ENCODE assay signal across 1 cellular context in genomic region chr16:89572042-89572441, GRCh38.
TF ChIP-seq lines count a peak whose summit lies in the region.

No MANE protein-coding gene starts in this region.

TF ChIP-seq in HepG2, 621 proteins besides CTCF, POLR2A, EP300 and RAD21:
- TF ChIP-seq WIZ (CRISPR knock-in tag; IDR thresholded peaks at IDR 0.05) = no peak
- no peak for TF ChIP-seq ZBTB26 (CRISPR knock-in tag; IDR thresholded peaks at IDR 0.05; ENCODE audit: borderline replicate concordance)
- no peak for TF ChIP-seq ZNF546 (CRISPR knock-in tag; conservative IDR thresholded peaks at IDR 0.05)
- no peak for TF ChIP-seq ZNF780A (CRISPR knock-in tag; IDR thresholded peaks at IDR 0.05)
- 0 out of 2 replicates have a peak, but pooled peaks have one; percentile 69 for TF ChIP-seq ZNF550 (CRISPR knock-in tag; IDR thresholded peaks at IDR 0.05; ENCODE audit: borderline replicate concordance)
- 0 out of 2 replicates have a peak, but pooled peaks have one; percentile 25 for TF ChIP-seq ZNF567 (CRISPR knock-in tag; IDR thresholded peaks at IDR 0.05; ENCODE audit: borderline replicate concordance)
- TF ChIP-seq ZNF326 (CRISPR knock-in tag; IDR thresholded peaks at IDR 0.05; ENCODE audit: borderline replicate concordance) = no peak
- no peak for TF ChIP-seq TAF15 (IDR thresholded peaks at IDR 0.05; ENCODE audit: low read depth, low read length, poor library complexity, severe bottlenecking)
- TF ChIP-seq ZNF382 (CRISPR knock-in tag; IDR thresholded peaks at IDR 0.05; ENCODE audit: borderline replicate concordance) = no peak
- TF ChIP-seq SIN3B (IDR thresholded peaks at IDR 0.05; ENCODE audit: low read length) = no peak
- 0 out of 2 replicates have a peak, but pooled peaks have one; percentile 47 for TF ChIP-seq SMAD1 (CRISPR knock-in tag; IDR thresholded peaks at IDR 0.05; ENCODE audit: borderline replicate concordance, low read depth)
- TF ChIP-seq, protein P1, sequence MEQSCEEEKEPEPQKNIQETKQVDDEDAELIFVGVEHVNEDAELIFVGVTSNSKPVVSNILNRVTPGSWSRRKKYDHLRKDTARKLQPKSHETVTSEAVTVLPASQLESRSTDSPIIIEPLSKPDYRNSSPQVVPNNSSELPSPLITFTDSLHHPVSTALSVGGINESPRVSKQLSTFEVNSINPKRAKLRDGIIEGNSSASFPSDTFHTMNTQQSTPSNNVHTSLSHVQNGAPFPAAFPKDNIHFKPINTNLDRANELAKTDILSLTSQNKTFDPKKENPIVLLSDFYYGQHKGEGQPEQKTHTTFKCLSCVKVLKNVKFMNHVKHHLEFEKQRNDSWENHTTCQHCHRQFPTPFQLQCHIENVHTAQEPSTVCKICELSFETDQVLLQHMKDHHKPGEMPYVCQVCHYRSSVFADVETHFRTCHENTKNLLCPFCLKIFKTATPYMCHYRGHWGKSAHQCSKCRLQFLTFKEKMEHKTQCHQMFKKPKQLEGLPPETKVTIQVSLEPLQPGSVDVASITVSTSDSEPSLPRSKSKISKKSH (CRISPR knock-in tag; IDR thresholded peaks at IDR 0.05; ENCODE audit: borderline replicate concordance) = 0 out of 2 replicates have a peak, but pooled peaks have one; percentile 19
- TF ChIP-seq TEAD3 (CRISPR knock-in tag; optimal IDR thresholded peaks at IDR 0.05; ENCODE audit: borderline replicate concordance) = peak; percentile 10
- no peak for TF ChIP-seq NCOR1 (IDR thresholded peaks at IDR 0.05; ENCODE audit: borderline replicate concordance, low read length)
- TF ChIP-seq ZNF232 (CRISPR knock-in tag; IDR thresholded peaks at IDR 0.05; ENCODE audit: borderline replicate concordance) = 0 out of 2 replicates have a peak, but pooled peaks have one; percentile 52
- TF ChIP-seq, protein P2, sequence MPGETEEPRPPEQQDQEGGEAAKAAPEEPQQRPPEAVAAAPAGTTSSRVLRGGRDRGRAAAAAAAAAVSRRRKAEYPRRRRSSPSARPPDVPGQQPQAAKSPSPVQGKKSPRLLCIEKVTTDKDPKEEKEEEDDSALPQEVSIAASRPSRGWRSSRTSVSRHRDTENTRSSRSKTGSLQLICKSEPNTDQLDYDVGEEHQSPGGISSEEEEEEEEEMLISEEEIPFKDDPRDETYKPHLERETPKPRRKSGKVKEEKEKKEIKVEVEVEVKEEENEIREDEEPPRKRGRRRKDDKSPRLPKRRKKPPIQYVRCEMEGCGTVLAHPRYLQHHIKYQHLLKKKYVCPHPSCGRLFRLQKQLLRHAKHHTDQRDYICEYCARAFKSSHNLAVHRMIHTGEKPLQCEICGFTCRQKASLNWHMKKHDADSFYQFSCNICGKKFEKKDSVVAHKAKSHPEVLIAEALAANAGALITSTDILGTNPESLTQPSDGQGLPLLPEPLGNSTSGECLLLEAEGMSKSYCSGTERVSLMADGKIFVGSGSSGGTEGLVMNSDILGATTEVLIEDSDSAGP (CRISPR knock-in tag; IDR thresholded peaks at IDR 0.05; ENCODE audit: borderline replicate concordance) = 0 out of 2 replicates have a peak, but pooled peaks have one; percentile 9
- TF ChIP-seq ZNF350 (CRISPR knock-in tag; IDR thresholded peaks at IDR 0.05; ENCODE audit: borderline replicate concordance, low read depth) = 0 out of 2 replicates have a peak, but pooled peaks have one; percentile 0
- TF ChIP-seq SP5 (CRISPR knock-in tag; IDR thresholded peaks at IDR 0.05; ENCODE audit: borderline replicate concordance, low read depth) = no peak
- TF ChIP-seq TSC22D2 (CRISPR knock-in tag; IDR thresholded peaks at IDR 0.05; ENCODE audit: borderline replicate concordance) = no peak
- TF ChIP-seq KDM1A (CRISPR knock-in tag; IDR thresholded peaks at IDR 0.05) = 0 out of 2 replicates have a peak, but pooled peaks have one; percentile 1
- TF ChIP-seq RBM22 (optimal IDR thresholded peaks at IDR 0.05; ENCODE audit: low read length) = no peak
- no peak for TF ChIP-seq SAP130 (CRISPR knock-in tag; IDR thresholded peaks at IDR 0.05; ENCODE audit: low read depth)
- peak; percentile 70; the same call in 1 of the 2 replicates for TF ChIP-seq ZBTB38 (CRISPR knock-in tag; IDR thresholded peaks at IDR 0.05)
- 0 out of 2 replicates have a peak, but pooled peaks have one; percentile 55 for TF ChIP-seq ZNF337 (CRISPR knock-in tag; IDR thresholded peaks at IDR 0.05; ENCODE audit: borderline replicate concordance, low read depth)
- TF ChIP-seq, protein P3, sequence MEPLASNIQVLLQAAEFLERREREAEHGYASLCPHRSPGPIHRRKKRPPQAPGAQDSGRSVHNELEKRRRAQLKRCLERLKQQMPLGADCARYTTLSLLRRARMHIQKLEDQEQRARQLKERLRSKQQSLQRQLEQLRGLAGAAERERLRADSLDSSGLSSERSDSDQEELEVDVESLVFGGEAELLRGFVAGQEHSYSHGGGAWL (CRISPR knock-in tag; IDR thresholded peaks at IDR 0.05) = 0 out of 2 replicates have a peak, but pooled peaks have one; percentile 30
- TF ChIP-seq BHLHE40 (IDR thresholded peaks at IDR 0.05; ENCODE audit: low read length) = 0 out of 2 replicates have a peak, but pooled peaks have one; percentile 46
- 0 out of 2 replicates have a peak, but pooled peaks have one; percentile 68 for TF ChIP-seq ZNF10 (CRISPR knock-in tag; IDR thresholded peaks at IDR 0.05; ENCODE audit: borderline replicate concordance, low read depth)
- no peak for TF ChIP-seq ZNF101 (CRISPR knock-in tag; IDR thresholded peaks at IDR 0.05; ENCODE audit: borderline replicate concordance, low read depth)
- TF ChIP-seq NFE2L1 (CRISPR knock-in tag; IDR thresholded peaks at IDR 0.05; ENCODE audit: borderline replicate concordance) = 0 out of 2 replicates have a peak, but pooled peaks have one; percentile 65
- 0 out of 2 replicates have a peak, but pooled peaks have one; percentile 14 for TF ChIP-seq ZNF83 (CRISPR knock-in tag; IDR thresholded peaks at IDR 0.05; ENCODE audit: borderline replicate concordance)
- no peak for TF ChIP-seq FIP1L1 (IDR thresholded peaks at IDR 0.05; ENCODE audit: borderline replicate concordance, insufficient read depth, low read depth, low read length)
- TF ChIP-seq, protein P4, sequence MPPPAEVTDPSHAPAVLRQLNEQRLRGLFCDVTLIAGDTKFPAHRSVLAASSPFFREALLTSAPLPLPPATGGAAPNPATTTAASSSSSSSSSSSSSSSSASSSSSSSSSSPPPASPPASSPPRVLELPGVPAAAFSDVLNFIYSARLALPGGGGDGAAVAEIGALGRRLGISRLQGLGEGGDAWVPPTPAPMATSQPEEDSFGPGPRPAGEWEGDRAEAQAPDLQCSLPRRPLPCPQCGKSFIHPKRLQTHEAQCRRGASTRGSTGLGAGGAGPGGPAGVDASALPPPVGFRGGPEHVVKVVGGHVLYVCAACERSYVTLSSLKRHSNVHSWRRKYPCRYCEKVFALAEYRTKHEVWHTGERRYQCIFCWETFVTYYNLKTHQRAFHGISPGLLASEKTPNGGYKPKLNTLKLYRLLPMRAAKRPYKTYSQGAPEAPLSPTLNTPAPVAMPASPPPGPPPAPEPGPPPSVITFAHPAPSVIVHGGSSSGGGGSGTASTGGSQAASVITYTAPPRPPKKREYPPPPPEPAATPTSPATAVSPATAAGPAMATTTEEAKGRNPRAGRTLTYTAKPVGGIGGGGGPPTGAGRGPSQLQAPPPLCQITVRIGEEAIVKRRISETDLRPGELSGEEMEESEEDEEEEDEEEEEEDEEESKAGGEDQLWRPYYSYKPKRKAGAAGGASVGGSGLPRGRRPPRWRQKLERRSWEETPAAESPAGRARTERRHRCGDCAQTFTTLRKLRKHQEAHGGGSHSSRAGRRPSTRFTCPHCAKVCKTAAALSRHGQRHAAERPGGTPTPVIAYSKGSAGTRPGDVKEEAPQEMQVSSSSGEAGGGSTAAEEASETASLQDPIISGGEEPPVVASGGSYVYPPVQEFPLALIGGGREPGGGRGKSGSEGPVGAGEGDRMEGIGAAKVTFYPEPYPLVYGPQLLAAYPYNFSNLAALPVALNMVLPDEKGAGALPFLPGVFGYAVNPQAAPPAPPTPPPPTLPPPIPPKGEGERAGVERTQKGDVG (CRISPR knock-in tag; IDR thresholded peaks at IDR 0.05; ENCODE audit: borderline replicate concordance) = peak; percentile 85
- TF ChIP-seq ZNF121 (CRISPR knock-in tag; IDR thresholded peaks at IDR 0.05) = no peak
- TF ChIP-seq, protein P5, sequence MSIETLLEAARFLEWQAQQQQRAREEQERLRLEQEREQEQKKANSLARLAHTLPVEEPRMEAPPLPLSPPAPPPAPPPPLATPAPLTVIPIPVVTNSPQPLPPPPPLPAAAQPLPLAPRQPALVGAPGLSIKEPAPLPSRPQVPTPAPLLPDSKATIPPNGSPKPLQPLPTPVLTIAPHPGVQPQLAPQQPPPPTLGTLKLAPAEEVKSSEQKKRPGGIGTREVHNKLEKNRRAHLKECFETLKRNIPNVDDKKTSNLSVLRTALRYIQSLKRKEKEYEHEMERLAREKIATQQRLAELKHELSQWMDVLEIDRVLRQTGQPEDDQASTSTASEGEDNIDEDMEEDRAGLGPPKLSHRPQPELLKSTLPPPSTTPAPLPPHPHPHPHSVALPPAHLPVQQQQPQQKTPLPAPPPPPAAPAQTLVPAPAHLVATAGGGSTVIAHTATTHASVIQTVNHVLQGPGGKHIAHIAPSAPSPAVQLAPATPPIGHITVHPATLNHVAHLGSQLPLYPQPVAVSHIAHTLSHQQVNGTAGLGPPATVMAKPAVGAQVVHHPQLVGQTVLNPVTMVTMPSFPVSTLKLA (IDR thresholded peaks at IDR 0.05) = peak; percentile 89
- 0 out of 2 replicates have a peak, but pooled peaks have one; percentile 1 for TF ChIP-seq HCFC1 (IDR thresholded peaks at IDR 0.05; ENCODE audit: low read depth, low read length)
- TF ChIP-seq KAT7 (CRISPR knock-in tag; IDR thresholded peaks at IDR 0.05; ENCODE audit: borderline replicate concordance) = no peak
- TF ChIP-seq, protein P6, sequence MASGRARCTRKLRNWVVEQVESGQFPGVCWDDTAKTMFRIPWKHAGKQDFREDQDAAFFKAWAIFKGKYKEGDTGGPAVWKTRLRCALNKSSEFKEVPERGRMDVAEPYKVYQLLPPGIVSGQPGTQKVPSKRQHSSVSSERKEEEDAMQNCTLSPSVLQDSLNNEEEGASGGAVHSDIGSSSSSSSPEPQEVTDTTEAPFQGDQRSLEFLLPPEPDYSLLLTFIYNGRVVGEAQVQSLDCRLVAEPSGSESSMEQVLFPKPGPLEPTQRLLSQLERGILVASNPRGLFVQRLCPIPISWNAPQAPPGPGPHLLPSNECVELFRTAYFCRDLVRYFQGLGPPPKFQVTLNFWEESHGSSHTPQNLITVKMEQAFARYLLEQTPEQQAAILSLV (CRISPR knock-in tag; IDR thresholded peaks at IDR 0.05; ENCODE audit: borderline replicate concordance) = 0 out of 2 replicates have a peak, but pooled peaks have one; percentile 3
- TF ChIP-seq KLF13 (CRISPR knock-in tag; IDR thresholded peaks at IDR 0.05) = peak; percentile 52; the same call in 1 of the 2 replicates
